Comparison of ENCODE assay signal across 22 cellular contexts in genomic region chr17:77369544-77369971, GRCh38.
DNase-seq lines count a peak whose midpoint lies in the region; ATAC-seq, FAIRE-seq and TF ChIP-seq lines count a peak whose summit lies in the region.
"Had no signal": no experiment of that assay in that cellular context is flagged by ENCODE, and none has a peak within 500 bp of the region (broad histone marks: within the 10 kb centered on the region; RNA-seq: fewer than 3 reads in every experiment).

No MANE protein-coding gene starts in this region.

- peak overlapping the region; percentile 45 for H3K27ac Mint-ChIP-seq in T-helper 17 cell
- H3K27ac Mint-ChIP-seq: activated naive CD4-positive, alpha-beta T cell treated with anti-CD3 and anti-CD28 coated beads, Interleukin-2, amount 50 U/mL, for 72 hours; activated T-cell treated with anti-CD3 and anti-CD28 coated beads, Interleukin-2, amount 50 U/mL, for 72 hours; GM23338; WTC11 had no signal

- peaks cover 44% of the 10 kb centered on the region for H3K4me1 Mint-ChIP-seq in T-helper 17 cell

- no peak overlapping the region for H3K27ac ChIP-seq in BLaER1 treated with 17β-estradiol and CSF1 and Interleukin-3, amounts not matched to agents 10 nM and 100 nM
- H3K27ac ChIP-seq in kidney (ENCODE audit: low read depth in 2 of 2, low read length in 2 of 2): no peak overlapping the region
- H3K27ac ChIP-seq in gastrocnemius medialis: peak overlapping the region in 3 of 4 donors; percentile 29 to 96 (median 92)
- H3K27ac ChIP-seq in effector memory CD4-positive, alpha-beta T cell (ENCODE audit: insufficient read depth, low read length, poor library complexity, severe bottlenecking): no peak overlapping the region
- no peak overlapping the region for H3K27ac ChIP-seq in hepatocyte
- H3K27ac ChIP-seq: brain microvascular endothelial cell had no signal

- no peak for TF ChIP-seq POLR2A in gastrocnemius medialis (IDR thresholded peaks at IDR 0.05)

- no peak for FAIRE-seq in kidney (lab: Jason Lieb, UNC)
- FAIRE-seq: GM18507, small intestine had no signal

- no peak for TF ChIP-seq CTCF in kidney (IDR thresholded peaks at IDR 0.05; ENCODE audit: borderline replicate concordance, extremely low read depth, insufficient read depth)
- TF ChIP-seq CTCF in gastrocnemius medialis (IDR thresholded peaks at IDR 0.05 in 4 of 5, conservative IDR thresholded peaks at IDR 0.05 in 1 of 5): no peak
- no peak for TF ChIP-seq CTCF in hepatocyte (IDR thresholded peaks at IDR 0.05; ENCODE audit: poor library complexity)

- intact Hi-C loops in kidney (cut with DNase I): no loop called here
- intact Hi-C loops in gastrocnemius medialis (cut with DNase I; ENCODE audit: low total_unique reads): no loop called here

- H4K20me1 ChIP-seq in BLaER1 treated with 17β-estradiol and CSF1 and Interleukin-3, amounts not matched to agents 10 nM and 100 nM: peaks cover 2 to 85% (median 3%) of the 10 kb centered on the region in 11 experiments
- peaks cover 9% of the 10 kb centered on the region for H4K20me1 ChIP-seq in hepatocyte (ENCODE audit: insufficient read depth, poor library complexity, severe bottlenecking)

- H3K36me3 Mint-ChIP-seq in T-helper 17 cell (ENCODE audit: low read depth): peaks cover 2% of the 10 kb centered on the region
- H3K36me3 Mint-ChIP-seq: WTC11 had no signal

- no peaks in the 10 kb centered on the region for H3K9me2 ChIP-seq in hepatocyte (replicated peaks; ENCODE audit: insufficient read depth)

- no peaks in the 10 kb centered on the region for H3K9me3 ChIP-seq in BLaER1 treated with 17β-estradiol and CSF1 and Interleukin-3, amounts not matched to agents 10 nM and 100 nM (replicated peaks in 1 of 11)
- H3K9me3 ChIP-seq in T-helper 17 cell (ENCODE audit: control insufficient read depth, low read length, poor library complexity, severe bottlenecking) (no peaks in the 10 kb centered on the region), kidney (ENCODE audit: control insufficient read depth in 1 of 2, low read length in 2 of 2) (no peaks in the 10 kb centered on the region), gastrocnemius medialis (no peaks in the 10 kb centered on the region), hepatocyte (ENCODE audit: low read depth) (no peaks in the 10 kb centered on the region)
- H3K9me3 ChIP-seq in effector memory CD4-positive, alpha-beta T cell (ENCODE audit: control insufficient read depth, low read length): no peaks in the 10 kb centered on the region
- H3K9me3 ChIP-seq: left lung, MG63 had no signal

- peaks cover 66 to 79% (median 68%) of the 10 kb centered on the region in 10 experiments for H3K4me1 ChIP-seq in BLaER1 treated with 17β-estradiol and CSF1 and Interleukin-3, amounts not matched to agents 10 nM and 100 nM
- H3K4me1 ChIP-seq in kidney (ENCODE audit: control insufficient read depth in 1 of 2, insufficient read depth in 1 of 2, low read depth in 1 of 2, low read length in 2 of 2): peaks cover 32 to 40% of the 10 kb centered on the region in 2 donors
- H3K4me1 ChIP-seq in gastrocnemius medialis: peaks cover 63 to 65% of the 10 kb centered on the region in 2 donors
- peaks cover 42% of the 10 kb centered on the region for H3K4me1 ChIP-seq in effector memory CD4-positive, alpha-beta T cell (ENCODE audit: control insufficient read depth, insufficient read depth, low read length, poor library complexity, severe bottlenecking)
- H3K4me1 ChIP-seq in hepatocyte (ENCODE audit: insufficient read depth): peaks cover 55% of the 10 kb centered on the region

- H3K4me3 ChIP-seq in BLaER1 treated with 17β-estradiol and CSF1 and Interleukin-3, amounts not matched to agents 10 nM and 100 nM: no peak overlapping the region
- no peak overlapping the region for H3K4me3 ChIP-seq in kidney (ENCODE audit: low read length in 2 of 2)
- no peak overlapping the region for H3K4me3 ChIP-seq in gastrocnemius medialis
- no peak overlapping the region for H3K4me3 ChIP-seq in effector memory CD4-positive, alpha-beta T cell (ENCODE audit: insufficient read depth, low read depth, low read length, poor library complexity, severe bottlenecking)
- H3K4me3 ChIP-seq in hepatocyte: no peak overlapping the region
- H3K4me3 ChIP-seq: GM23338, left lung, MG63 had no signal

- H3K4me3 Mint-ChIP-seq in T-helper 17 cell: no peak overlapping the region
- H3K4me3 Mint-ChIP-seq: activated T-cell treated with anti-CD3 and anti-CD28 coated beads, Interleukin-2, amount 50 U/mL, for 72 hours; dendritic cell treated with granulocyte-macrophage colony-stimulating factor and Interleukin-4, amounts not matched to agents 40 ng/mL and 50 ng/mL, for 4 days; GM23338; WTC11 had no signal

- H3K79me2 ChIP-seq in hepatocyte: peaks cover 81% of the 10 kb centered on the region

- H2AFZ ChIP-seq in hepatocyte: no peak overlapping the region
- H2AFZ ChIP-seq: GM23338 had no signal

- 0 out of 22 replicates have a peak, but pooled peaks cover 0 to 2% (median 0%) of the 10 kb centered on the region in 11 experiments for H3K27me3 ChIP-seq in BLaER1 treated with 17β-estradiol and CSF1 and Interleukin-3, amounts not matched to agents 10 nM and 100 nM
- H3K27me3 ChIP-seq in gastrocnemius medialis (no peaks in the 10 kb centered on the region), hepatocyte (no peaks in the 10 kb centered on the region)
- H3K27me3 ChIP-seq in effector memory CD4-positive, alpha-beta T cell (replicated peaks; ENCODE audit: control insufficient read depth, insufficient read depth, low read length, poor library complexity, severe bottlenecking): no peaks in the 10 kb centered on the region
- H3K27me3 ChIP-seq: brain microvascular endothelial cell, MG63 had no signal

- H3K4me2 ChIP-seq in BLaER1 treated with 17β-estradiol and CSF1 and Interleukin-3, amounts not matched to agents 10 nM and 100 nM: peak overlapping the region in 10 of 11 experiments; percentile 93 to 100 (median 98); a peak in 20 of 22 replicates
- no peak overlapping the region for H3K4me2 ChIP-seq in hepatocyte
- H3K4me2 ChIP-seq: GM23338 had no signal

- 88% methylated on average over 13 of the region's 13 CpGs for WGBS in hepatocyte (ENCODE audit: low lambda C conversion rate, missing lambda C conversion rate)

- ATAC-seq in T-helper 17 cell (no peak), gastrocnemius medialis (no peak), HG02763 (IDR thresholded peaks at IDR 0.05; ENCODE audit: unreplicated experiment) (no peak)
- ATAC-seq: activated naive CD4-positive, alpha-beta T cell treated with anti-CD3 and anti-CD28 coated beads, Interleukin-2, amount 50 U/mL, for 72 hours; activated T-cell treated with anti-CD3 and anti-CD28 coated beads, Interleukin-2, amount 50 U/mL, for 72 hours; GM23338; left lung; WTC11 had no signal

- in situ Hi-C loops in gastrocnemius medialis (cut with MboI; ENCODE audit: low sequenced_read_pairs in 4 of 4): no loop called here

- peak overlapping the region in 3 of 11 experiments; percentile 3 to 19 (median 13); a peak in 2 of 22 replicates for H3K9ac ChIP-seq in BLaER1 treated with 17β-estradiol and CSF1 and Interleukin-3, amounts not matched to agents 10 nM and 100 nM
- H3K9ac ChIP-seq in kidney (ENCODE audit: low read length in 2 of 2): no peak overlapping the region

- H3K27me3 Mint-ChIP-seq in T-helper 17 cell: no peaks in the 10 kb centered on the region
- H3K27me3 Mint-ChIP-seq: dendritic cell treated with granulocyte-macrophage colony-stimulating factor and Interleukin-4, amounts not matched to agents 40 ng/mL and 50 ng/mL, for 4 days had no signal

- peak in 1 of 3 donors; percentile 4 for DNase-seq in T-helper 17 cell
- DNase-seq in kidney: peak; percentile 32
- DNase-seq in gastrocnemius medialis: no peak
- no peak for DNase-seq in effector memory CD4-positive, alpha-beta T cell
- no peak for DNase-seq in hepatocyte (ENCODE audit: low spot score)
- DNase-seq in DMS 273 (lab: John Stamatoyannopoulos, UW; ENCODE audit: unreplicated experiment): no peak
- DNase-seq: activated T-cell treated with anti-CD3 and anti-CD28 coated beads, Interleukin-2, amount 50 U/mL, for 72 hours; brain microvascular endothelial cell; NCI-H2029; NCI-H510A; small intestine; stimulated activated CD4-positive, alpha-beta T cell treated with anti-CD3 and anti-CD28 coated beads, Interleukin-4, amount 100 ng/mL, for 24 hours; T-helper 1 cell had no signal

- H3K36me3 ChIP-seq in BLaER1 treated with 17β-estradiol and CSF1 and Interleukin-3, amounts not matched to agents 10 nM and 100 nM: no peaks in the 10 kb centered on the region
- H3K36me3 ChIP-seq in kidney (ENCODE audit: control insufficient read depth in 1 of 2, insufficient read depth in 2 of 2, low read length in 2 of 2) (no peaks in the 10 kb centered on the region), gastrocnemius medialis (no peaks in the 10 kb centered on the region), hepatocyte (replicated peaks; ENCODE audit: insufficient read depth, low read depth) (no peaks in the 10 kb centered on the region)
- H3K36me3 ChIP-seq in effector memory CD4-positive, alpha-beta T cell (ENCODE audit: control insufficient read depth, insufficient read depth, low read length): no peaks in the 10 kb centered on the region
- H3K36me3 ChIP-seq: brain microvascular endothelial cell, left lung had no signal

Comparison
In these comparisons a context has a peak if more than half of its experiments do, and no peak if none do; other contexts are left out.
1. H3K27ac ChIP-seq: peak in gastrocnemius medialis (3 of 4); none in BLaER1 treated with 17β-estradiol and CSF1 and Interleukin-3, amounts not matched to agents 10 nM and 100 nM (0 of 11), kidney (0 of 2), effector memory CD4-positive, alpha-beta T cell (single experiment) and hepatocyte (single experiment).